ENCODE assay signal across 9 cellular contexts in the genomic region with DNA sequence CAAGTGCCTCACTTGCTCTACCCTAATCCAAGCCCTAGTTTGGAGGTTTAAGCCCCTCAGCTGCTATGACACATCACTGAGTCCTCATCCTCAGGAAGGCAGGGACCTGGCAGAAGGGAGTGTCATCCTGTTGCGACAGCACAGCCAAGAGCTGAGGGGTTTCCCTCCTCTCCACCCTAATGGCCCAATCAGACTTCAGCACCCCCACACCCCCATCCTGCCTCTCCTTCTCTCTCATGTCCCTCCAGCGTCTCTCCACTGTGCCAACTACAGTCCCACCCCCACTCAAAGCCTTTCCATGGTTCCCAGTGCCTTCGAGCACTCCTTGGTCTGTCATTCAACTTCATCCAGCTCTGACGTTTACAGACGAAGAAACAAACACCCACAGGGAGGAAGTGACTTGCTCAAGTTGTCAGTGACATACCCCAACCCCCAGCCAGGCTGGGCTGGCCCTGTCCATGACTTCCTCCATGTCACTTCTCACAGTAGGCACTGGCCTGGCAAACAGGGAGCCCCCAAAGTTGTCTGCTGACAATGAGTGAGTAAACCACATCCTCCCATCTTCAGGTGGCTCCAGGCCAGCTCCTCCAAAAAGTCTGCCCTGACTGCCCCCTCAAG. TPM values are rescaled to one million over a fixed set of nuclear protein-coding genes. Genes with fewer than 3 reads are reported as not detected.
DNase-seq lines count a peak whose midpoint lies in the region; ATAC-seq and TF ChIP-seq lines count a peak whose summit lies in the region.
"Had no signal": no experiment of that assay in that cellular context is flagged by ENCODE, and none has a peak within 500 bp of the region (broad histone marks: within the 10 kb centered on the region; RNA-seq: fewer than 3 reads in every experiment).

No MANE protein-coding gene starts in this region.

- H3K36me3 ChIP-seq in mucosa of rectum (ENCODE audit: control insufficient read depth in 2 of 2, insufficient read depth in 2 of 2, low read length in 2 of 2) = no peaks in the 10 kb centered on the region

- H3K9me3 Mint-ChIP-seq in chondrocyte (ENCODE audit: low read depth) = peaks cover under 1% of the 10 kb centered on the region

- no peak overlapping the region for H3K9ac ChIP-seq in mucosa of rectum (ENCODE audit: low read depth in 1 of 2, low read length in 2 of 2)

- no peaks in the 10 kb centered on the region for H3K27me3 Mint-ChIP-seq in chondrocyte (ENCODE audit: low read depth)

- no peaks in the 10 kb centered on the region for H3K27me3 ChIP-seq in mucosa of rectum (ENCODE audit: control insufficient read depth in 2 of 2, insufficient read depth in 2 of 2, low read length in 2 of 2)

- peak overlapping the region; percentile 19 to 49 for H3K27ac ChIP-seq in mucosa of rectum (ENCODE audit: low read depth in 2 of 2, low read length in 2 of 2)
- H3K27ac ChIP-seq: 22Rv1 had no signal

- DNase-seq in DMS53 (lab: John Stamatoyannopoulos, UW) (peak; percentile 65), DMS53 treated with DMSO at 0.1 percent for 48 hours (lab: John Stamatoyannopoulos, UW; ENCODE audit: unreplicated experiment) (no peak), chondrocyte (ENCODE audit: low spot score) (no peak), middle frontal gyrus (ENCODE audit: extremely low spot score, low spot score) (no peak), NCI-H446 (lab: John Stamatoyannopoulos, UW) (no peak)
- DNase-seq in stimulated activated naive CD8-positive, alpha-beta T cell treated with anti-CD3 and anti-CD28 coated beads, Interleukin-15, Interleukin-2, amounts not matched to agents 100 U/mL and 50 U/mL, for 24 hours = peak; percentile 73

- H3K4me1 ChIP-seq in mucosa of rectum (ENCODE audit: control insufficient read depth in 2 of 2, insufficient read depth in 2 of 2, low read length in 2 of 2) = peaks cover 16 to 34% of the 10 kb centered on the region in 2 donors

- peak; percentile 82 to 86 for ATAC-seq in activated CD4-positive, CD25-positive, alpha-beta regulatory T cell treated with anti-CD3 and anti-CD28 coated beads, Interleukin-2, amount 50 U/mL, for 24 hours
- ATAC-seq in stimulated activated naive CD8-positive, alpha-beta T cell treated with anti-CD3 and anti-CD28 coated beads, Interleukin-15, Interleukin-2, amounts not matched to agents 100 U/mL and 50 U/mL, for 24 hours = peak; percentile 85

- H3K36me3 Mint-ChIP-seq in chondrocyte (ENCODE audit: low read depth) = peaks cover under 1% of the 10 kb centered on the region

- no peak overlapping the region for H3K4me3 Mint-ChIP-seq in chondrocyte (ENCODE audit: unreplicated experiment)

- H3K4me3 ChIP-seq in mucosa of rectum (ENCODE audit: low read length in 2 of 2) = peak overlapping the region in 1 of 2 donors; percentile 16

- TF ChIP-seq CTCF in chondrocyte (IDR thresholded peaks at IDR 0.05) = no peak

- no peaks in the 10 kb centered on the region for H3K9me3 ChIP-seq in mucosa of rectum (ENCODE audit: control insufficient read depth in 2 of 2, low read length in 2 of 2)

- peaks cover 30% of the 10 kb centered on the region for H3K4me1 Mint-ChIP-seq in chondrocyte (ENCODE audit: low read depth)

- peak overlapping the region; percentile 13 for H3K27ac Mint-ChIP-seq in chondrocyte (ENCODE audit: unreplicated experiment)

RNA-seq across cellular contexts. Expression of a gene that starts 15.6 kb away (rescaled TPM):
- 45.3 to 67.4 TPM (median 48.1 TPM) in 3 replicates for total RNA-seq in chondrocyte

RNA-seq across cellular contexts. Expression of a gene that starts 57.3 kb away (rescaled TPM):
- 58.8 to 81.0 TPM (median 79.4 TPM) in 3 replicates for total RNA-seq in chondrocyte

Comparison
In these comparisons a context has a peak if more than half of its experiments do, and no peak if none do; other contexts are left out.
1. DNase-seq: peak in DMS53 (single experiment) and stimulated activated naive CD8-positive, alpha-beta T cell treated with anti-CD3 and anti-CD28 coated beads, Interleukin-15, Interleukin-2, amounts not matched to agents 100 U/mL and 50 U/mL, for 24 hours (single experiment); none in DMS53 treated with DMSO at 0.1 percent for 48 hours (single experiment), chondrocyte (single experiment), middle frontal gyrus (single experiment) and NCI-H446 (0 of 2).